Comparison of ENCODE assay signal across 37 cellular contexts in the genomic region with DNA sequence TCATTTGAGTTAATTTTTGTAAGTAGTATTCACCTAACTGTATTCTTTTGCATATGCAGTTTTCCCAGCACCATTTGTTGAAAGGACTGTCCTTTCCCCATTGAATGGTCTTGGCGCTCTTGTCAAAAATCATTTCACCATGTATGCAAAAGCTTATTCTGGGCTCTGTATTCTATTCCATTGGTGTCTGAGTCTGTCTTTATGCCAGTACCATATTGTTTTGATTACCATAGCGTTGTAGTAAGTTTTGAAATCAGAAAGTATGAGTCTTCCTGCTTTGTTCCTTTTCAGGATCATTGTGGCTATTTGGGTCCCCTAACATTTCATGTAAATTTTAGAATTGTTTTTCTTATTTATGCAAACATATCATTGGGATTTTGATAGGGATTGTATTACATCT.
"Had no signal": no experiment of that assay in that cellular context is flagged by ENCODE, and none has a peak within 500 bp of the region (broad histone marks: within the 10 kb centered on the region; RNA-seq: fewer than 3 reads in every experiment).

No MANE protein-coding gene starts in this region.

- H3K4me1 ChIP-seq: body of pancreas, breast epithelium had no signal

- H3K4me3 Mint-ChIP-seq: activated B cell treated with CpG ODN at 0.5 μM for 24 hours; activated CD4-positive, alpha-beta memory T cell treated with anti-CD3 and anti-CD28 coated beads for 36 hours; activated CD4-positive, alpha-beta T cell treated with anti-CD3 and anti-CD28 coated beads, Interleukin-2, amount 10 ng/mL, durations not matched to agents 24 days and 14 days; activated CD8-positive, alpha-beta T cell treated with anti-CD3 and anti-CD28 coated beads for 36 hours; activated naive CD4-positive, alpha-beta T cell treated with anti-CD3 and anti-CD28 coated beads for 36 hours; activated naive CD8-positive, alpha-beta T cell treated with anti-CD3 and anti-CD28 coated beads for 36 hours; activated T-cell treated with anti-CD3 and anti-CD28 coated beads, Interleukin-2, amount 50 U/mL, for 4 hours; activated T-cell treated with anti-CD3 and anti-CD28 coated beads, Interleukin-2, amount 50 U/mL, for 72 hours; activated T-helper 1 cell treated with anti-CD3 and anti-CD28 coated beads, Interleukin-12 subunit alpha, Interleukin-12 subunit beta, Interleukin-2, Interleukin-4 antibody, amounts not matched to agents 30 ng/mL and 10 ng/mL and 1 ng/mL, durations not matched to agents 14 hours and 24 hours and 36 hours; activated T-helper 17 cell treated with anti-CD3 and anti-CD28 coated beads, Interleukin-2, amount 50 U/mL, for 72 hours; T-helper 1 cell treated with Interleukin-12 subunit alpha and Interleukin-12 subunit beta and Interleukin-4 antibody, amounts not matched to agents 30 μg/mL and 1 μg/mL, for 36 hours; T-helper 2 cell treated with Interferon-gamma antibody and Interleukin-4, amounts not matched to agents 5 μg/mL and 100 μg/mL, for 36 hours had no signal

- H3K27ac Mint-ChIP-seq: activated B cell treated with CpG ODN at 0.5 μM for 24 hours; activated CD4-positive, alpha-beta memory T cell treated with anti-CD3 and anti-CD28 coated beads for 36 hours; activated CD4-positive, alpha-beta T cell treated with anti-CD3 and anti-CD28 coated beads, Interleukin-2, amount 10 ng/mL, durations not matched to agents 24 days and 14 days; activated CD8-positive, alpha-beta T cell treated with anti-CD3 and anti-CD28 coated beads for 36 hours; activated naive CD4-positive, alpha-beta T cell treated with anti-CD3 and anti-CD28 coated beads for 36 hours; activated naive CD4-positive, alpha-beta T cell treated with anti-CD3 and anti-CD28 coated beads, Interleukin-2, amount 50 U/mL, for 72 hours; activated naive CD8-positive, alpha-beta T cell treated with anti-CD3 and anti-CD28 coated beads for 36 hours; activated T-helper 1 cell treated with anti-CD3 and anti-CD28 coated beads, Interleukin-12 subunit alpha, Interleukin-12 subunit beta, Interleukin-2, Interleukin-4 antibody, amounts not matched to agents 30 ng/mL and 10 ng/mL and 1 ng/mL, durations not matched to agents 14 hours and 24 hours and 36 hours; activated T-helper 17 cell treated with anti-CD3 and anti-CD28 coated beads, Interleukin-2, amount 50 U/mL, for 72 hours; T-helper 1 cell treated with Interleukin-12 subunit alpha and Interleukin-12 subunit beta and Interleukin-4 antibody, amounts not matched to agents 30 μg/mL and 1 μg/mL, for 36 hours; T-helper 2 cell treated with Interferon-gamma antibody and Interleukin-4, amounts not matched to agents 5 μg/mL and 100 μg/mL, for 36 hours had no signal

- H3K36me3 ChIP-seq: adrenal gland, brain microvascular endothelial cell, breast epithelium had no signal

- H3K27me3 ChIP-seq: adrenal gland, body of pancreas, brain microvascular endothelial cell, breast epithelium had no signal

- FAIRE-seq: astrocyte, TTC549 had no signal

- H3K27me3 Mint-ChIP-seq: activated B cell treated with CpG ODN at 0.5 μM for 24 hours; activated CD4-positive, alpha-beta memory T cell treated with anti-CD3 and anti-CD28 coated beads for 36 hours; activated CD4-positive, alpha-beta T cell treated with anti-CD3 and anti-CD28 coated beads, Interleukin-2, amount 10 ng/mL, durations not matched to agents 24 days and 14 days; activated CD8-positive, alpha-beta T cell treated with anti-CD3 and anti-CD28 coated beads for 36 hours; activated naive CD8-positive, alpha-beta T cell treated with anti-CD3 and anti-CD28 coated beads for 36 hours; activated T-helper 17 cell treated with anti-CD3 and anti-CD28 coated beads, Interleukin-2, amount 50 U/mL, for 72 hours had no signal

- DNase-seq: activated B cell treated with CpG ODN at 0.5 μM for 24 hours; activated CD4-positive, alpha-beta memory T cell treated with anti-CD3 and anti-CD28 coated beads for 36 hours; activated CD4-positive, alpha-beta T cell treated with anti-CD3 and anti-CD28 coated beads for 4 hours; activated CD4-positive, alpha-beta T cell treated with anti-CD3 and anti-CD28 coated beads, Interleukin-2, amount 10 ng/mL, durations not matched to agents 24 days and 14 days; activated CD4-positive, alpha-beta T cell treated with anti-CD3 and anti-CD28 coated beads, Interleukin-2, amount 50 U/mL, for 1 hour; activated CD4-positive, alpha-beta T cell treated with anti-CD3 and anti-CD28 coated beads, Interleukin-2, amount 50 U/mL, for 4 hours; activated CD4-positive, CD25-positive, alpha-beta regulatory T cell treated with anti-CD3 and anti-CD28 coated beads, Interleukin-2, amount 50 U/mL, for 72 hours; activated CD8-positive, alpha-beta memory T cell treated with anti-CD3 and anti-CD28 coated beads, Interleukin-2, amount 50 U/mL, for 4 hours; activated CD8-positive, alpha-beta T cell treated with anti-CD3 and anti-CD28 coated beads for 36 hours; activated effector memory CD4-positive, alpha-beta T cell treated with anti-CD3 and anti-CD28 coated beads, Interleukin-2, amount 50 U/mL, for 16 hours; activated gamma-delta T cell treated with Interleukin-2 at 50 U/mL for 16 hours; activated naive CD4-positive, alpha-beta T cell; activated naive CD4-positive, alpha-beta T cell treated with anti-CD3 and anti-CD28 coated beads for 36 hours; activated naive CD4-positive, alpha-beta T cell treated with anti-CD3 and anti-CD28 coated beads, Interleukin-2, amount 50 U/mL, for 16 hours; activated naive CD8-positive, alpha-beta T cell treated with anti-CD3 and anti-CD28 coated beads for 36 hours; activated T-cell treated with anti-CD3 and anti-CD28 coated beads for 4 hours; activated T-cell treated with anti-CD3 and anti-CD28 coated beads, Interleukin-2, amount 50 U/mL, for 1 hour; activated T-cell treated with anti-CD3 and anti-CD28 coated beads, Interleukin-2, amount 50 U/mL, for 4 hours; activated T-cell treated with anti-CD3 and anti-CD28 coated beads, Interleukin-2, amount 50 U/mL, for 72 hours; adrenal gland; amniotic stem cell; aorta; body of pancreas; brain microvascular endothelial cell; central memory CD4-positive, alpha-beta T cell; T-helper 1 cell; T-helper 2 cell; T-helper 9 cell had no signal

- ATAC-seq: activated CD8-positive, alpha-beta T cell treated with anti-CD3 and anti-CD28 coated beads for 36 hours; activated naive CD4-positive, alpha-beta T cell treated with anti-CD3 and anti-CD28 coated beads, Interleukin-2, amount 50 U/mL, for 72 hours; activated T-cell treated with anti-CD3 and anti-CD28 coated beads, Interleukin-2, amount 50 U/mL, for 4 hours; activated T-cell treated with anti-CD3 and anti-CD28 coated beads, Interleukin-2, amount 50 U/mL, for 72 hours; activated T-helper 17 cell treated with anti-CD3 and anti-CD28 coated beads, Interleukin-2, amount 50 U/mL, for 72 hours; body of pancreas had no signal

- H3K27ac ChIP-seq: adrenal gland, body of pancreas, brain microvascular endothelial cell, breast epithelium, VCaP had no signal

- H3K4me3 ChIP-seq: adrenal gland, body of pancreas, breast epithelium had no signal

- H3K4me1 Mint-ChIP-seq: activated T-helper 17 cell treated with anti-CD3 and anti-CD28 coated beads, Interleukin-2, amount 50 U/mL, for 72 hours had no signal
